In the genomic region with DNA sequence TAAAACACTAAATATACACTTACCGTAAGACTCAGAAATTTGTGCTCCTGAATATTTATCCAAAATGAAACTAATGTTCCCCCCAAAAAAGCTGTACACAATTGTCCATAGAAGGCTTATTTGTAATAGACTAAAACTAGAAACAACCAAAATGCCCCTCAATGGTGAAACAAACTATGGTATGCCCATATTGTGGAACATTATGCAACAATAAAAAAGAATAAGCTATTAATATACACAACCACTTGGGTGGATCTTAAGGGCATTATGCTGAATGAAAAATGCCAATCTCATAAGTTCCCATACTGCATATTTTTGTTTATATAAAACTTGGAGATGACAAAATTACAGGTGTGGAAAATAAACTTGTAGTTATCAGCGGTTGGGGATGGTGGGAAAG, we compare ENCODE assay signal across 29 cellular contexts.
"Had no signal": no experiment of that assay in that cellular context is flagged by ENCODE, and none has a peak within 500 bp of the region (broad histone marks: within the 10 kb centered on the region; RNA-seq: fewer than 3 reads in every experiment).

No MANE protein-coding gene starts in this region.

- H3K79me2 ChIP-seq: parathyroid adenoma had no signal

- H3K4me3 Mint-ChIP-seq: natural killer cell; nephron; neural progenitor cell; stimulated activated effector memory CD8-positive, alpha-beta T cell treated with anti-CD3 and anti-CD28 coated beads, Interleukin-12 subunit alpha, Interleukin-12 subunit beta, amount 100 ng/mL, for 72 hours; stimulated activated naive CD8-positive, alpha-beta T cell treated with anti-CD3 and anti-CD28 coated beads, Interleukin-15, amount 100 ng/mL, for 72 hours; type B pancreatic cell had no signal

- H3K4me1 ChIP-seq: parathyroid adenoma, psoas muscle, sigmoid colon, testis, tibial artery, transverse colon, upper lobe of right lung, uterus had no signal

- FAIRE-seq: small intestine had no signal

- H3K27me3 Mint-ChIP-seq: progenitor cell of endocrine pancreas; stimulated activated naive CD8-positive, alpha-beta T cell treated with anti-CD3 and anti-CD28 coated beads, Interleukin-15, amount 100 ng/mL, for 72 hours; type B pancreatic cell had no signal

- H3K27ac Mint-ChIP-seq: natural killer cell; nephron; neural progenitor cell; progenitor cell of endocrine pancreas; stimulated activated effector memory CD8-positive, alpha-beta T cell treated with anti-CD3 and anti-CD28 coated beads, Interleukin-12 subunit alpha, Interleukin-12 subunit beta, amount 100 ng/mL, for 72 hours; stimulated activated naive CD8-positive, alpha-beta T cell treated with anti-CD3 and anti-CD28 coated beads, Interleukin-15, amount 100 ng/mL, for 72 hours; type B pancreatic cell had no signal

- H3K4me1 Mint-ChIP-seq: natural killer cell; nephron; stimulated activated effector memory CD8-positive, alpha-beta T cell treated with anti-CD3 and anti-CD28 coated beads, Interleukin-12 subunit alpha, Interleukin-12 subunit beta, amount 100 ng/mL, for 72 hours; stimulated activated naive CD8-positive, alpha-beta T cell treated with anti-CD3 and anti-CD28 coated beads, Interleukin-15, amount 100 ng/mL, for 72 hours had no signal

- H3K36me3 Mint-ChIP-seq: natural killer cell; neural progenitor cell; stimulated activated effector memory CD8-positive, alpha-beta T cell treated with anti-CD3 and anti-CD28 coated beads, Interleukin-12 subunit alpha, Interleukin-12 subunit beta, amount 100 ng/mL, for 72 hours; type B pancreatic cell had no signal

- H3K27ac ChIP-seq: neural progenitor cell, ovary, parathyroid adenoma, psoas muscle, right lobe of liver, sigmoid colon, suprapubic skin, testis, tibial artery, transverse colon, upper lobe of right lung, uterus had no signal

- H3K4me3 ChIP-seq: neural progenitor cell, ovary, psoas muscle, right lobe of liver, sigmoid colon, suprapubic skin, testis, tibial artery, transverse colon, upper lobe of right lung, uterus had no signal

- H3K9ac ChIP-seq: neural progenitor cell, parathyroid adenoma had no signal

- H3K9me3 ChIP-seq: ovary, psoas muscle, right lobe of liver, sigmoid colon, suprapubic skin, testis, tibial artery, transverse colon, upper lobe of right lung, uterus had no signal

- ATAC-seq: natural killer cell; psoas muscle; right cardiac atrium; right lobe of liver; stimulated activated effector memory CD8-positive, alpha-beta T cell treated with anti-CD3 and anti-CD28 coated beads, Interleukin-12 subunit alpha, Interleukin-12 subunit beta, amount 100 ng/mL, for 72 hours; stimulated activated naive CD8-positive, alpha-beta T cell treated with anti-CD3 and anti-CD28 coated beads, Interleukin-15, amount 100 ng/mL, for 72 hours; stimulated activated naive CD8-positive, alpha-beta T cell treated with anti-CD3 and anti-CD28 coated beads, Interleukin-15, Interleukin-2, amounts not matched to agents 100 U/mL and 50 U/mL, for 24 hours; upper lobe of right lung had no signal

- H3K4me2 ChIP-seq: neural progenitor cell had no signal

- DNase-seq: natural killer cell; occipital lobe; ovary; posterior cingulate gyrus; psoas muscle; right cardiac atrium; right lobe of liver; sigmoid colon; stimulated activated CD4-positive, alpha-beta T cell treated with anti-CD3 and anti-CD28 coated beads, Interleukin-15, amount 100 ng/mL, for 24 hours; stimulated activated CD4-positive, alpha-beta T cell treated with anti-CD3 and anti-CD28 coated beads, Interleukin-2, amount 100 ng/mL, for 24 hours; stimulated activated CD4-positive, alpha-beta T cell treated with anti-CD3 and anti-CD28 coated beads, Interleukin-2, amount 100 ng/mL, for 48 hours; stimulated activated CD4-positive, alpha-beta T cell treated with anti-CD3 and anti-CD28 coated beads, Interleukin-4, amount 100 ng/mL, for 24 hours; stimulated activated naive CD4-positive, alpha-beta T cell; stimulated activated naive CD8-positive, alpha-beta T cell treated with anti-CD3 and anti-CD28 coated beads, Interleukin-15, amount 100 ng/mL, for 72 hours; stimulated activated naive CD8-positive, alpha-beta T cell treated with anti-CD3 and anti-CD28 coated beads, Interleukin-15, Interleukin-2, amounts not matched to agents 100 U/mL and 50 U/mL, for 24 hours; substantia nigra; testis; tibial artery; transverse colon; upper lobe of right lung; uterus had no signal

- H3K27me3 ChIP-seq: neural progenitor cell, ovary, right lobe of liver, sigmoid colon, suprapubic skin, testis, tibial artery, transverse colon, upper lobe of right lung, uterus had no signal

- H3K36me3 ChIP-seq: neural progenitor cell, ovary, right lobe of liver, sigmoid colon, suprapubic skin, tibial artery, transverse colon, upper lobe of right lung, uterus had no signal
